In genomic region chr2:176789751-176790150, GRCh38 we compare ENCODE assay signal across 31 cellular contexts.
"Had no signal": no experiment of that assay in that cellular context is flagged by ENCODE, and none has a peak within 500 bp of the region (broad histone marks: within the 10 kb centered on the region; RNA-seq: fewer than 3 reads in every experiment).

No MANE protein-coding gene starts in this region.

- DNase-seq: activated CD4-positive, alpha-beta memory T cell treated with anti-CD3 and anti-CD28 coated beads, Interleukin-2, amount 10 ng/mL, durations not matched to agents 7 days and 5 days; activated CD4-positive, alpha-beta T cell treated with anti-CD3 and anti-CD28 coated beads for 1 hour; activated CD4-positive, alpha-beta T cell treated with anti-CD3 and anti-CD28 coated beads for 48 hours; activated CD4-positive, CD25-positive, alpha-beta regulatory T cell; activated CD8-positive, alpha-beta memory T cell treated with anti-CD3 and anti-CD28 coated beads for 24 hours; activated CD8-positive, alpha-beta memory T cell treated with anti-CD3 and anti-CD28 coated beads, Interleukin-2, amount 10 ng/mL, durations not matched to agents 7 days and 5 days; activated CD8-positive, alpha-beta memory T cell treated with anti-CD3 and anti-CD28 coated beads, Interleukin-2, amount 50 U/mL, for 48 hours; activated effector memory CD4-positive, alpha-beta T cell treated with Interleukin-2 at 50 U/mL for 16 hours; activated naive CD8-positive, alpha-beta T cell treated with anti-CD3 and anti-CD28 coated beads, Interleukin-2, amount 10 ng/mL, durations not matched to agents 7 days and 5 days; activated T-cell treated with anti-CD3 and anti-CD28 coated beads, Interleukin-2, amount 50 U/mL, for 48 hours; amygdala; Karpas-422; KBM-7; NCI-H1048; NCI-H1105 treated with DMSO at 0.1 percent for 48 hours; NCI-H1436; NCI-H1694 treated with DMSO at 0.1 percent for 48 hours; NCI-H2029; NCI-H345; NCI-H524 treated with DMSO at 0.1 percent for 48 hours; SHP77; SJCRH30; SW 1271; T-helper 1 cell; T-helper 2 cell; T-helper 9 cell; WERI-Rb-1 had no signal

- H3K36me3 ChIP-seq: ascending aorta, cardiac muscle cell, SJCRH30, WERI-Rb-1 had no signal

- ATAC-seq: activated CD8-positive, alpha-beta memory T cell treated with anti-CD3 and anti-CD28 coated beads, Interleukin-2, amount 10 ng/mL, durations not matched to agents 7 days and 5 days; Panc1 had no signal

- H3K9me3 Mint-ChIP-seq: activated CD4-positive, alpha-beta memory T cell treated with anti-CD3 and anti-CD28 coated beads, Interleukin-2, amount 10 ng/mL, durations not matched to agents 7 days and 5 days; activated naive CD4-positive, alpha-beta T cell treated with anti-CD3 and anti-CD28 coated beads, Interleukin-2, amount 50 U/mL, for 24 hours had no signal

- H3K27ac ChIP-seq: ascending aorta, cardiac muscle cell, SJCRH30, WERI-Rb-1 had no signal

- H3K36me3 Mint-ChIP-seq: activated CD8-positive, alpha-beta memory T cell treated with anti-CD3 and anti-CD28 coated beads, Interleukin-2, amount 10 ng/mL, durations not matched to agents 7 days and 5 days; activated naive CD4-positive, alpha-beta T cell treated with anti-CD3 and anti-CD28 coated beads, Interleukin-2, amount 50 U/mL, for 24 hours had no signal

- H3K9me3 ChIP-seq: ascending aorta, SJCRH30 had no signal

- H3K4me3 Mint-ChIP-seq: activated CD4-positive, alpha-beta memory T cell treated with anti-CD3 and anti-CD28 coated beads, Interleukin-2, amount 10 ng/mL, durations not matched to agents 7 days and 5 days; activated CD8-positive, alpha-beta memory T cell treated with anti-CD3 and anti-CD28 coated beads, Interleukin-2, amount 10 ng/mL, durations not matched to agents 7 days and 5 days; activated naive CD4-positive, alpha-beta T cell treated with anti-CD3 and anti-CD28 coated beads, Interleukin-2, amount 50 U/mL, for 24 hours; activated naive CD8-positive, alpha-beta T cell treated with anti-CD3 and anti-CD28 coated beads, Interleukin-2, amount 10 ng/mL, durations not matched to agents 7 days and 5 days had no signal

- H3K4me1 Mint-ChIP-seq: activated CD4-positive, alpha-beta memory T cell treated with anti-CD3 and anti-CD28 coated beads, Interleukin-2, amount 10 ng/mL, durations not matched to agents 7 days and 5 days; activated CD8-positive, alpha-beta memory T cell treated with anti-CD3 and anti-CD28 coated beads, Interleukin-2, amount 10 ng/mL, durations not matched to agents 7 days and 5 days; activated naive CD4-positive, alpha-beta T cell treated with anti-CD3 and anti-CD28 coated beads, Interleukin-2, amount 50 U/mL, for 24 hours; activated naive CD8-positive, alpha-beta T cell treated with anti-CD3 and anti-CD28 coated beads, Interleukin-2, amount 10 ng/mL, durations not matched to agents 7 days and 5 days had no signal

- H3K4me1 ChIP-seq: ascending aorta, SJCRH30 had no signal

- H3K27ac Mint-ChIP-seq: activated CD4-positive, alpha-beta memory T cell treated with anti-CD3 and anti-CD28 coated beads, Interleukin-2, amount 10 ng/mL, durations not matched to agents 7 days and 5 days; activated CD8-positive, alpha-beta memory T cell treated with anti-CD3 and anti-CD28 coated beads, Interleukin-2, amount 10 ng/mL, durations not matched to agents 7 days and 5 days; activated naive CD4-positive, alpha-beta T cell treated with anti-CD3 and anti-CD28 coated beads, Interleukin-2, amount 50 U/mL, for 24 hours; activated naive CD8-positive, alpha-beta T cell treated with anti-CD3 and anti-CD28 coated beads, Interleukin-2, amount 10 ng/mL, durations not matched to agents 7 days and 5 days had no signal

- H3K4me3 ChIP-seq: ascending aorta, cardiac muscle cell, SJCRH30 had no signal

- H3K27me3 ChIP-seq: ascending aorta, cardiac muscle cell, SJCRH30 had no signal
